ENCODE assay signal across 11 cellular contexts in genomic region chr3:108131105-108131794, GRCh38. TPM values are rescaled to one million over a fixed set of nuclear protein-coding genes. Genes with fewer than 3 reads are reported as not detected.
DNase-seq lines count a peak whose midpoint lies in the region; ATAC-seq lines count a peak whose summit lies in the region.
"Had no signal": no experiment of that assay in that cellular context is flagged by ENCODE, and none has a peak within 500 bp of the region (broad histone marks: within the 10 kb centered on the region; RNA-seq: fewer than 3 reads in every experiment).

No MANE protein-coding gene starts in this region.

- H3K4me1 Mint-ChIP-seq in activated CD4-positive, alpha-beta memory T cell treated with anti-CD3 and anti-CD28 coated beads for 36 hours (ENCODE audit: low read depth), result peaks cover 88% of the 10 kb centered on the region
- H3K4me1 Mint-ChIP-seq in activated CD4-positive, alpha-beta memory T cell treated with anti-CD3 and anti-CD28 coated beads, Interleukin-2, amount 10 ng/mL, durations not matched to agents 7 days and 5 days, result peaks cover 88% of the 10 kb centered on the region
- peaks cover 84% of the 10 kb centered on the region for H3K4me1 Mint-ChIP-seq in stimulated activated effector memory CD8-positive, alpha-beta T cell treated with anti-CD3 and anti-CD28 coated beads, Interleukin-12 subunit alpha, Interleukin-12 subunit beta, amount 100 ng/mL, for 72 hours

- H3K36me3 Mint-ChIP-seq in activated CD4-positive, alpha-beta memory T cell treated with anti-CD3 and anti-CD28 coated beads for 36 hours, result peaks cover 71% of the 10 kb centered on the region
- H3K36me3 Mint-ChIP-seq in activated CD4-positive, alpha-beta memory T cell treated with anti-CD3 and anti-CD28 coated beads, Interleukin-2, amount 10 ng/mL, durations not matched to agents 7 days and 5 days (ENCODE audit: low read depth), result peaks cover 75% of the 10 kb centered on the region
- H3K36me3 Mint-ChIP-seq in stimulated activated effector memory CD8-positive, alpha-beta T cell treated with anti-CD3 and anti-CD28 coated beads, Interleukin-12 subunit alpha, Interleukin-12 subunit beta, amount 100 ng/mL, for 72 hours, result peaks cover 75% of the 10 kb centered on the region

- DNase-seq in activated CD4-positive, alpha-beta memory T cell treated with anti-CD3 and anti-CD28 coated beads for 36 hours, result no peak
- no peak for DNase-seq in activated CD4-positive, alpha-beta memory T cell treated with anti-CD3 and anti-CD28 coated beads, Interleukin-2, amount 10 ng/mL, durations not matched to agents 7 days and 5 days
- DNase-seq in RKO (ENCODE audit: low spot score), result peak; percentile 88
- no peak for DNase-seq in stimulated activated effector memory CD8-positive, alpha-beta T cell treated with anti-CD3 and anti-CD28 coated beads, Interleukin-12 subunit alpha, Interleukin-12 subunit beta, amount 100 ng/mL, for 72 hours (ENCODE audit: low spot score in 2 of 2)
- no peak for DNase-seq in germinal center (ENCODE audit: low spot score)
- DNase-seq in GF-D8 (lab: John Stamatoyannopoulos, UW), result no peak
- DNase-seq: adrenal gland; CD8-positive, alpha-beta T cell had no signal

- CTCF ChIA-PET in activated CD4-positive, alpha-beta memory T cell treated with anti-CD3 and anti-CD28 coated beads for 36 hours (lab: Charles Lee), result interaction anchor here (1.3 kb wide), 2 partner anchors 42 to 347 kb away, joined by 4 to 5 read pairs; no protein-coding TSS in a partner anchor
- CTCF ChIA-PET in activated CD4-positive, alpha-beta memory T cell treated with anti-CD3 and anti-CD28 coated beads, Interleukin-2, amount 10 ng/mL, durations not matched to agents 7 days and 5 days (lab: Charles Lee), result interaction anchor here (1.5 kb wide), 1 partner anchor 43 kb away, joined by 3 read pairs; no protein-coding TSS in a partner anchor

- peaks cover 4% of the 10 kb centered on the region for H3K9me3 Mint-ChIP-seq in activated CD4-positive, alpha-beta memory T cell treated with anti-CD3 and anti-CD28 coated beads for 36 hours
- H3K9me3 Mint-ChIP-seq in activated CD4-positive, alpha-beta memory T cell treated with anti-CD3 and anti-CD28 coated beads, Interleukin-2, amount 10 ng/mL, durations not matched to agents 7 days and 5 days, result peaks cover 5% of the 10 kb centered on the region
- H3K9me3 Mint-ChIP-seq in stimulated activated effector memory CD8-positive, alpha-beta T cell treated with anti-CD3 and anti-CD28 coated beads, Interleukin-12 subunit alpha, Interleukin-12 subunit beta, amount 100 ng/mL, for 72 hours, result peaks cover 4% of the 10 kb centered on the region

- H3K27me3 Mint-ChIP-seq in activated CD4-positive, alpha-beta memory T cell treated with anti-CD3 and anti-CD28 coated beads for 36 hours, result no peaks in the 10 kb centered on the region
- H3K27me3 Mint-ChIP-seq in activated CD4-positive, alpha-beta memory T cell treated with anti-CD3 and anti-CD28 coated beads, Interleukin-2, amount 10 ng/mL, durations not matched to agents 7 days and 5 days, result no peaks in the 10 kb centered on the region

- peak overlapping the region; percentile 33 for H3K4me3 Mint-ChIP-seq in activated CD4-positive, alpha-beta memory T cell treated with anti-CD3 and anti-CD28 coated beads for 36 hours
- H3K4me3 Mint-ChIP-seq in activated CD4-positive, alpha-beta memory T cell treated with anti-CD3 and anti-CD28 coated beads, Interleukin-2, amount 10 ng/mL, durations not matched to agents 7 days and 5 days, result no peak overlapping the region
- H3K4me3 Mint-ChIP-seq in stimulated activated effector memory CD8-positive, alpha-beta T cell treated with anti-CD3 and anti-CD28 coated beads, Interleukin-12 subunit alpha, Interleukin-12 subunit beta, amount 100 ng/mL, for 72 hours, result peak overlapping the region; percentile 81
- H3K4me3 Mint-ChIP-seq: CD8-positive, alpha-beta T cell had no signal

- POLR2A ChIA-PET in activated CD4-positive, alpha-beta memory T cell treated with anti-CD3 and anti-CD28 coated beads for 36 hours (lab: Charles Lee), result interaction anchor here (0.7 to 1.4 kb wide), 6 partner anchors 13 to 458 kb away, joined by 3 to 21 read pairs (median 4); partner anchors contain the start of genes CIP2A, DZIP3 and IFT57
- POLR2A ChIA-PET in activated CD4-positive, alpha-beta memory T cell treated with anti-CD3 and anti-CD28 coated beads, Interleukin-2, amount 10 ng/mL, durations not matched to agents 7 days and 5 days (lab: Charles Lee), result interaction anchor here (0.9 to 1.3 kb wide), 3 partner anchors 13 to 203 kb away, joined by 3 to 4 read pairs (median 3); no protein-coding TSS in a partner anchor

- H3K27ac Mint-ChIP-seq in activated CD4-positive, alpha-beta memory T cell treated with anti-CD3 and anti-CD28 coated beads for 36 hours, result peak overlapping the region; percentile 85
- H3K27ac Mint-ChIP-seq in activated CD4-positive, alpha-beta memory T cell treated with anti-CD3 and anti-CD28 coated beads, Interleukin-2, amount 10 ng/mL, durations not matched to agents 7 days and 5 days, result no peak overlapping the region
- peak overlapping the region; percentile 91 for H3K27ac Mint-ChIP-seq in stimulated activated effector memory CD8-positive, alpha-beta T cell treated with anti-CD3 and anti-CD28 coated beads, Interleukin-12 subunit alpha, Interleukin-12 subunit beta, amount 100 ng/mL, for 72 hours

- intact Hi-C loops in activated CD4-positive, alpha-beta memory T cell treated with anti-CD3 and anti-CD28 coated beads for 36 hours (cut with micrococcal nuclease), result loop anchor here (1.0 to 5.0 kb wide), 3 partner anchors 162 to 706 kb away; no protein-coding TSS in a partner anchor

- ATAC-seq in esophagus mucosa (peak; percentile 80), HG02763 (IDR thresholded peaks at IDR 0.05; ENCODE audit: unreplicated experiment) (no peak)
- ATAC-seq in stimulated activated effector memory CD8-positive, alpha-beta T cell treated with anti-CD3 and anti-CD28 coated beads, Interleukin-12 subunit alpha, Interleukin-12 subunit beta, amount 100 ng/mL, for 72 hours, result peak; percentile 60
- ATAC-seq: CD8-positive, alpha-beta T cell; left lobe of liver had no signal

RNA-seq across cellular contexts. Expression of gene CD47, which starts 40.4 kb away (rescaled TPM):
- 100 to 1,000 TPM; 122 to 124 TPM for total RNA-seq in activated CD4-positive, alpha-beta memory T cell treated with anti-CD3 and anti-CD28 coated beads for 36 hours
- 100 to 1,000 TPM; 153 to 161 TPM for total RNA-seq in activated CD4-positive, alpha-beta memory T cell treated with anti-CD3 and anti-CD28 coated beads, Interleukin-2, amount 10 ng/mL, durations not matched to agents 7 days and 5 days
- total RNA-seq in esophagus mucosa, result 95.3 TPM
